In the genomic region with DNA sequence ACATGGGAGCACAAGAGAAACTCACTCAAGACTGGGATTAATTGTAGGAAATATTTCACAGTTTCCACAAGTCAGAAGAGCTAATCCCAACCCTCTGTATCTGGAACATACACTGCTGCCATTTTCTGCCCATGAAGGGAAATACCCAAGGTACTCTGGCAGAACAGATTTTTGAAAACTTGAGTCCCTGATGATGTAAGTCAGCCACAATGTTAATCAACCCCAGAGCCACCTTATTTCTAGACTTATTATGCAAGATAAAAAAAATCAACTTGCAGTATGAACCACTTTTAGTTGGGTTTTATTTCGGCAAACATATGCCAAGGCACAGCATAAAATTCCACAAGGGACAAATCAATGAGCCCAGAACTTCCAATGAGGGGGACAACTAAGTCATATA, we compare ENCODE assay signal across 28 cellular contexts.
"Had no signal": no experiment of that assay in that cellular context is flagged by ENCODE, and none has a peak within 500 bp of the region (broad histone marks: within the 10 kb centered on the region; RNA-seq: fewer than 3 reads in every experiment).

No MANE protein-coding gene starts in this region.

- DNase-seq: activated CD4-positive, alpha-beta T cell treated with anti-CD3 and anti-CD28 coated beads for 48 hours; activated CD4-positive, alpha-beta T cell treated with anti-CD3 and anti-CD28 coated beads, Interleukin-2, amount 50 U/mL, for 48 hours; activated CD8-positive, alpha-beta memory T cell treated with anti-CD3 and anti-CD28 coated beads for 24 hours; activated effector memory CD4-positive, alpha-beta T cell treated with anti-CD3 and anti-CD28 coated beads, Interleukin-2, amount 50 U/mL, for 16 hours; activated naive CD4-positive, alpha-beta T cell treated with anti-CD3 and anti-CD28 coated beads for 36 hours; activated naive CD8-positive, alpha-beta T cell treated with anti-CD3 and anti-CD28 coated beads for 36 hours; cortex of kidney; effector memory CD8-positive, alpha-beta T cell; erythroblast; glutamatergic neuron; left lung; lower lobe of right lung; mesendoderm; sigmoid colon; small intestine; stimulated activated CD4-positive, alpha-beta T cell treated with anti-CD3 and anti-CD28 coated beads, Interleukin-4, amount 100 ng/mL, for 4 hours; stimulated activated CD8-positive, alpha-beta memory T cell treated with anti-CD3 and anti-CD28 coated beads, Interleukin-4, amount 100 ng/mL, for 48 hours; stimulated activated naive CD8-positive, alpha-beta T cell treated with anti-CD3 and anti-CD28 coated beads, Interleukin-15, amount 100 ng/mL, for 72 hours; T1000; thyroid gland; upper lobe of left lung; WERI-Rb-1 had no signal

- H3K27me3 ChIP-seq: ascending aorta, left lung, sigmoid colon, thyroid gland, upper lobe of left lung, vagina had no signal

- ATAC-seq: activated CD4-positive, CD25-positive, alpha-beta regulatory T cell treated with anti-CD3 and anti-CD28 coated beads, Interleukin-2, amount 50 U/mL, for 24 hours; effector memory CD8-positive, alpha-beta T cell; left lung; lower lobe of right lung; stimulated activated memory B cell treated with anti-CD40 and anti-IgM and Interleukin-4, amounts not matched to agents 10 μg/mL and 1 μg/mL and 100 μg/mL, for 72 hours; stimulated activated naive CD8-positive, alpha-beta T cell treated with anti-CD3 and anti-CD28 coated beads, Interleukin-15, amount 100 ng/mL, for 72 hours had no signal

- H3K36me3 ChIP-seq: ascending aorta, left lung, lower lobe of right lung, sigmoid colon, thyroid gland, upper lobe of left lung, vagina, WERI-Rb-1 had no signal

- H3K36me3 Mint-ChIP-seq: activated naive CD8-positive, alpha-beta T cell treated with anti-CD3 and anti-CD28 coated beads for 36 hours; brain; stimulated activated memory B cell treated with anti-CD40 and anti-IgM and Interleukin-4, amounts not matched to agents 10 μg/mL and 1 μg/mL and 100 μg/mL, for 72 hours had no signal

- H3K4me3 ChIP-seq: ascending aorta, left lung, lower lobe of right lung, sigmoid colon, thyroid gland, upper lobe of left lung, vagina had no signal

- H3K9me3 Mint-ChIP-seq: activated naive CD4-positive, alpha-beta T cell treated with anti-CD3 and anti-CD28 coated beads for 36 hours; activated naive CD8-positive, alpha-beta T cell treated with anti-CD3 and anti-CD28 coated beads for 36 hours; effector memory CD8-positive, alpha-beta T cell; nephron; stimulated activated memory B cell treated with anti-CD40 and anti-IgM and Interleukin-4, amounts not matched to agents 10 μg/mL and 1 μg/mL and 100 μg/mL, for 72 hours; stimulated activated naive CD8-positive, alpha-beta T cell treated with anti-CD3 and anti-CD28 coated beads, Interleukin-15, amount 100 ng/mL, for 72 hours had no signal

- H3K4me3 Mint-ChIP-seq: activated naive CD4-positive, alpha-beta T cell treated with anti-CD3 and anti-CD28 coated beads for 36 hours; activated naive CD8-positive, alpha-beta T cell treated with anti-CD3 and anti-CD28 coated beads for 36 hours; brain; effector memory CD8-positive, alpha-beta T cell; nephron; stimulated activated memory B cell treated with anti-CD40 and anti-IgM and Interleukin-4, amounts not matched to agents 10 μg/mL and 1 μg/mL and 100 μg/mL, for 72 hours; stimulated activated naive CD8-positive, alpha-beta T cell treated with anti-CD3 and anti-CD28 coated beads, Interleukin-15, amount 100 ng/mL, for 72 hours had no signal

- H3K27ac Mint-ChIP-seq: activated naive CD4-positive, alpha-beta T cell treated with anti-CD3 and anti-CD28 coated beads for 36 hours; activated naive CD8-positive, alpha-beta T cell treated with anti-CD3 and anti-CD28 coated beads for 36 hours; effector memory CD8-positive, alpha-beta T cell; stimulated activated memory B cell treated with anti-CD40 and anti-IgM and Interleukin-4, amounts not matched to agents 10 μg/mL and 1 μg/mL and 100 μg/mL, for 72 hours; stimulated activated naive CD8-positive, alpha-beta T cell treated with anti-CD3 and anti-CD28 coated beads, Interleukin-15, amount 100 ng/mL, for 72 hours had no signal

- H3K9me3 ChIP-seq: ascending aorta, left lung, lower lobe of right lung, sigmoid colon, thyroid gland, upper lobe of left lung, vagina had no signal

- H3K4me1 Mint-ChIP-seq: activated naive CD8-positive, alpha-beta T cell treated with anti-CD3 and anti-CD28 coated beads for 36 hours had no signal

- H3K27ac ChIP-seq: ascending aorta, left lung, lower lobe of right lung, thyroid gland, upper lobe of left lung, vagina, WERI-Rb-1 had no signal
